Comparison of ENCODE assay signal across 8 cellular contexts in genomic region chr1:39788758-39789570, GRCh38. TPM values are rescaled to one million over a fixed set of nuclear protein-coding genes. Genes with fewer than 3 reads are reported as not detected.
DNase-seq lines count a peak whose midpoint lies in the region; ATAC-seq and TF ChIP-seq lines count a peak whose summit lies in the region.

Gene BMP8B, minus strand, starts transcription at chr1:39788865. Its CDS starts 380 bp downstream, at chr1:39788485.

- H3K4me1 Mint-ChIP-seq in T-helper 2 cell treated with Interferon-gamma antibody and Interleukin-4, amounts not matched to agents 5 μg/mL and 100 μg/mL, for 36 hours (ENCODE audit: low read depth), result peaks cover 6% of the 10 kb centered on the region

- H3K36me3 Mint-ChIP-seq in T-helper 2 cell treated with Interferon-gamma antibody and Interleukin-4, amounts not matched to agents 5 μg/mL and 100 μg/mL, for 36 hours (ENCODE audit: low read depth), result no peaks in the 10 kb centered on the region

- ATAC-seq in GM21447 (IDR thresholded peaks at IDR 0.05; ENCODE audit: unreplicated experiment), result peak; percentile 56

- H3K4me3 Mint-ChIP-seq in T-helper 2 cell treated with Interferon-gamma antibody and Interleukin-4, amounts not matched to agents 5 μg/mL and 100 μg/mL, for 36 hours, result peak within 1 kb of the TSS; percentile 77

- no peak within 1 kb of the TSS for H3K27ac ChIP-seq in uterus

- H3K9me3 ChIP-seq in uterus, result no peaks in the 10 kb centered on the region

- H3K27me3 Mint-ChIP-seq in T-helper 2 cell treated with Interferon-gamma antibody and Interleukin-4, amounts not matched to agents 5 μg/mL and 100 μg/mL, for 36 hours (ENCODE audit: low read depth), result peaks cover 31% of the 10 kb centered on the region

- H3K9me3 Mint-ChIP-seq in T-helper 2 cell treated with Interferon-gamma antibody and Interleukin-4, amounts not matched to agents 5 μg/mL and 100 μg/mL, for 36 hours, result no peaks in the 10 kb centered on the region

- H3K27ac Mint-ChIP-seq in T-helper 2 cell treated with Interferon-gamma antibody and Interleukin-4, amounts not matched to agents 5 μg/mL and 100 μg/mL, for 36 hours, result peak within 1 kb of the TSS; percentile 49

- H3K4me3 ChIP-seq in uterus, result peak within 1 kb of the TSS in 1 of 2 donors; percentile 33

- DNase-seq in Caki2 (ENCODE audit: low read depth) (peak; percentile 62), NCI-H1105 (lab: John Stamatoyannopoulos, UW) (peak; percentile 78), T47D (ENCODE audit: low read depth in 1 of 2, low spot score in 1 of 2) (peak; percentile 81 to 83), left kidney (ENCODE audit: low read depth, low spot score) (peak; percentile 54), uterus (no peak)
- peak; percentile 53 for DNase-seq in T-helper 2 cell treated with Interferon-gamma antibody and Interleukin-4, amounts not matched to agents 5 μg/mL and 100 μg/mL, for 36 hours (ENCODE audit: low spot score)
- DNase-seq in stimulated activated CD4-positive, alpha-beta T cell treated with anti-CD3 and anti-CD28 coated beads, Interleukin-2, amount 100 ng/mL, for 24 hours, result peak; percentile 40 to 51

- H3K4me1 ChIP-seq in uterus, result peaks cover 0 to 10% of the 10 kb centered on the region in 2 donors

- intact Hi-C loops in uterus (cut with DNase I; ENCODE audit: low total_unique reads), result no loop called here

- TF ChIP-seq POLR2A in uterus (IDR thresholded peaks at IDR 0.05), result no peak

- H3K36me3 ChIP-seq in uterus, result no peaks in the 10 kb centered on the region

- in situ Hi-C loops in Caki2 (cut with HindIII; ENCODE audit: low pct_unique_long_range_greater_than_20kb, low sequenced_read_pairs) (no loop called here), T47D (cut with HindIII; ENCODE audit: low pct_unique_long_range_greater_than_20kb, low sequenced_read_pairs) (no loop called here)

- peaks cover 0 to 4% of the 10 kb centered on the region in 2 donors for H3K27me3 ChIP-seq in uterus

- TF ChIP-seq CTCF in uterus (IDR thresholded peaks at IDR 0.05), result no peak

RNA-seq across cellular contexts. Expression of gene BMP8B, which starts in this region (rescaled TPM):
- 1.7 and 5.7 TPM in 2 replicates for total RNA-seq in Caki2 (2014; rRNA removed; shearing (Covaris generic); ENCODE audit: low replicate concordance)
- total RNA-seq in uterus, result 1 to 10 TPM in 1 of 4 donors, under 1 TPM in 1, not detected in 2; 0.46 to 1.3 TPM

Comparison
In these comparisons a context has a peak if more than half of its experiments do, and no peak if none do; other contexts are left out.
1. DNase-seq: peak in Caki2 (single experiment), NCI-H1105 (single experiment), T-helper 2 cell treated with Interferon-gamma antibody and Interleukin-4, amounts not matched to agents 5 μg/mL and 100 μg/mL, for 36 hours (single experiment), T47D (2 of 2), left kidney (single experiment) and stimulated activated CD4-positive, alpha-beta T cell treated with anti-CD3 and anti-CD28 coated beads, Interleukin-2, amount 100 ng/mL, for 24 hours (2 of 2); none in uterus (0 of 2).